1 cellular context compared by ENCODE assay signal in genomic region chr13:27259831-27260230, GRCh38.
A peak's percentile ranks its signal among the peaks of the same experiment; 100 is the strongest.
TF ChIP-seq lines count a peak whose summit lies in the region.

No MANE protein-coding gene starts in this region.

TF ChIP-seq in H1, 55 proteins besides CTCF, POLR2A, EP300 and RAD21:
- TF ChIP-seq POLR2AphosphoS5 (IDR thresholded peaks at IDR 0.05; ENCODE audit: low read depth, low read length) (peak; percentile 61), CBX5 (IDR thresholded peaks at IDR 0.05; ENCODE audit: low read depth, low read length) (no peak), USF2 (IDR thresholded peaks at IDR 0.05; ENCODE audit: low read length) (no peak)
